In genomic region chr17:43900183-43900857, GRCh38 we compare ENCODE assay signal across 8 cellular contexts. TPM values are rescaled to one million over a fixed set of nuclear protein-coding genes. Genes with fewer than 3 reads are reported as not detected.
DNase-seq lines count a peak whose midpoint lies in the region; ATAC-seq and TF ChIP-seq lines count a peak whose summit lies in the region.

No MANE protein-coding gene starts in this region.

- DNase-seq in NCI-H1105 (lab: John Stamatoyannopoulos, UW): peak; percentile 73
- DNase-seq in SKM-1 treated with dmso at 0.1 percent for 144 hours (lab: John Stamatoyannopoulos, UW; ENCODE audit: unreplicated experiment): peak; percentile 85
- DNase-seq in activated naive CD4-positive, alpha-beta T cell treated with anti-CD3 and anti-CD28 coated beads, Interleukin-2, amount 50 U/mL, for 72 hours (ENCODE audit: low spot score in 2 of 2): peak; percentile 82 to 88
- DNase-seq in head of caudate nucleus: peak; percentile 80 to 96 (median 92)
- peak; percentile 68 for DNase-seq in omental fat pad (ENCODE audit: low spot score)
- peak; percentile 92 for DNase-seq in superior temporal gyrus (ENCODE audit: extremely low spot score)

- intact Hi-C loops in head of caudate nucleus (cut with DNase I): no loop called here

- no peaks in the 10 kb centered on the region for H3K36me3 Mint-ChIP-seq in activated naive CD4-positive, alpha-beta T cell treated with anti-CD3 and anti-CD28 coated beads, Interleukin-2, amount 50 U/mL, for 72 hours

- no peak for TF ChIP-seq CTCF in omental fat pad (IDR thresholded peaks at IDR 0.05)

- peak; percentile 78 for ATAC-seq in GM19324 (IDR thresholded peaks at IDR 0.05; ENCODE audit: low FRiP score, unreplicated experiment)
- peak; percentile 99 to 100 for ATAC-seq in activated naive CD4-positive, alpha-beta T cell treated with anti-CD3 and anti-CD28 coated beads, Interleukin-2, amount 50 U/mL, for 72 hours
- peak; percentile 93 for ATAC-seq in omental fat pad (ENCODE audit: low FRiP score)

- peaks cover 8% of the 10 kb centered on the region for H3K4me1 ChIP-seq in ACC112 (ENCODE audit: control insufficient read depth, insufficient read depth, low read length, unreplicated experiment)

- H3K27ac Mint-ChIP-seq in activated naive CD4-positive, alpha-beta T cell treated with anti-CD3 and anti-CD28 coated beads, Interleukin-2, amount 50 U/mL, for 72 hours: peak overlapping the region in 1 of 2 donors; percentile 72

- H3K27me3 ChIP-seq in ACC112 (ENCODE audit: insufficient read depth, low read length): no peaks in the 10 kb centered on the region

- H3K9me3 Mint-ChIP-seq in activated naive CD4-positive, alpha-beta T cell treated with anti-CD3 and anti-CD28 coated beads, Interleukin-2, amount 50 U/mL, for 72 hours: no peaks in the 10 kb centered on the region

- H2AFZ ChIP-seq in ACC112 (ENCODE audit: low read length, unreplicated experiment): peak overlapping the region; percentile 47

- H3K4me3 ChIP-seq in ACC112 (ENCODE audit: low read depth, low read length): peak overlapping the region; percentile 78

- H3K36me3 ChIP-seq in ACC112 (ENCODE audit: insufficient read depth, low read length): no peaks in the 10 kb centered on the region

- H3K27ac ChIP-seq in ACC112 (ENCODE audit: low read depth, low read length): no peak overlapping the region

- H3K79me2 ChIP-seq in ACC112 (ENCODE audit: control insufficient read depth, insufficient read depth, low read length, unreplicated experiment): no peaks in the 10 kb centered on the region

RNA-seq across cellular contexts. Expression of gene MPP2, which starts 7.0 kb away (rescaled TPM):
- 1 to 10 TPM; 4.6 to 6.0 TPM for total RNA-seq in activated naive CD4-positive, alpha-beta T cell treated with anti-CD3 and anti-CD28 coated beads, Interleukin-2, amount 50 U/mL, for 72 hours
- total RNA-seq in omental fat pad: 1 to 10 TPM; 1.3 to 4.5 (median 3.2) TPM

RNA-seq across cellular contexts. Expression of gene PPY, which starts 42.0 kb away (rescaled TPM):
- total RNA-seq in activated naive CD4-positive, alpha-beta T cell treated with anti-CD3 and anti-CD28 coated beads, Interleukin-2, amount 50 U/mL, for 72 hours: not detected
- not detected for total RNA-seq in omental fat pad

RNA-seq across cellular contexts. Expression of gene CD300LG, which starts 53.3 kb away (rescaled TPM):
- total RNA-seq in activated naive CD4-positive, alpha-beta T cell treated with anti-CD3 and anti-CD28 coated beads, Interleukin-2, amount 50 U/mL, for 72 hours: not detected
- total RNA-seq in omental fat pad: 100 to 1,000 TPM in 2 of 4 donors, 10 to 100 TPM in 2; 35.2 to 382 (median 96.5) TPM

RNA-seq across cellular contexts. Expression of gene PYY, which starts 53.4 kb away (rescaled TPM):
- total RNA-seq in activated naive CD4-positive, alpha-beta T cell treated with anti-CD3 and anti-CD28 coated beads, Interleukin-2, amount 50 U/mL, for 72 hours: not detected
- not detected for total RNA-seq in omental fat pad

Comparison
In these comparisons a context has a peak if more than half of its experiments do, and no peak if none do; other contexts are left out.
1. RNA of gene CD300LG, which starts 53.3 kb away (total RNA-seq): 35.2 to 382 TPM in omental fat pad; not detected in activated naive CD4-positive, alpha-beta T cell treated with anti-CD3 and anti-CD28 coated beads, Interleukin-2, amount 50 U/mL, for 72 hours; every median in the first group is over 10 times any median in the second.
2. Peak in every context shown above with its lines, with median percentiles within 50 percentile points of each other: ATAC-seq and DNase-seq.